In the genomic region with DNA sequence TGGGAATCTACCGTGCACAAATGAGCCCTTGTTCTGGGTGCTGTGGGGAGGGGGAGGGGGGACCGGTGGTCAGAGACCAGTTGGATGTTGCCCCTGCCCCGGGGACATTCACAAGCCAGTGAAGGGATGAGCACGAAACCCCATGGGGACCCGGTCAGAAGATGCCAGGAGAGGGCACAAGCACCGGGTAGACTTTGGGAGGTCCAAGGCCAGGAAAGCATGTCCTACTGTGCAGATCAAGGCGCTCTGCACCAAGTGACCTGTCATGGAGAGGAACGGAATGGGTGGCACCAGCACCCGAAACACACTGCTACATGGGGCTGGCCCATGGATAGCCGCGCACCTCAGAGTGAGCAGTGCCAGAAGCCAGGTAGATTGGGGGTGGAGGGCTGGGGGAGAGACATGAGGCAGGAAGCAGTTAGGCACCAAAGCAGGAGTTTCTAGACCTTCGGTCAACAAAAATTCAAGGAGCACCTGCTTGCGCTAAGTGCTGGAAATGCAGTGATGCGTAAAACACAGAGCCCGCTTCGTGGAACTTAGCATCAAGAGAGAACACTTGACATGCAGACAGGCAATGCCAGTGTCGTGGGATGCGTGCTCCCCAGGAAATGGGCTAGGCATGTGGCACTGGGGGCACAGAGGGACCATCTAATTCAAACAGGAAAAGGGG, we compare ENCODE assay signal across 20 cellular contexts.
"Had no signal": no experiment of that assay in that cellular context is flagged by ENCODE, and none has a peak within 500 bp of the region (broad histone marks: within the 10 kb centered on the region; RNA-seq: fewer than 3 reads in every experiment).

No MANE protein-coding gene starts in this region.

- H3K4me3 Mint-ChIP-seq: activated CD4-positive, alpha-beta memory T cell treated with anti-CD3 and anti-CD28 coated beads, Interleukin-2, amount 10 ng/mL, durations not matched to agents 7 days and 5 days; activated naive CD4-positive, alpha-beta T cell treated with anti-CD3 and anti-CD28 coated beads, Interleukin-2, amount 10 ng/mL, durations not matched to agents 7 days and 5 days; immature natural killer cell; memory B cell had no signal

- DNase-seq: activated CD4-positive, alpha-beta memory T cell treated with anti-CD3 and anti-CD28 coated beads, Interleukin-2, amount 10 ng/mL, durations not matched to agents 7 days and 5 days; activated CD4-positive, alpha-beta T cell treated with anti-CD3 and anti-CD28 coated beads for 48 hours; activated CD4-positive, CD25-positive, alpha-beta regulatory T cell; activated effector memory CD4-positive, alpha-beta T cell treated with Interleukin-2 at 50 U/mL for 16 hours; activated naive CD4-positive, alpha-beta T cell treated with anti-CD3 and anti-CD28 coated beads, Interleukin-2, amount 10 ng/mL, durations not matched to agents 7 days and 5 days; activated T-cell treated with anti-CD3 and anti-CD28 coated beads, Interleukin-2, amount 50 U/mL, for 48 hours; cortex of kidney; effector CD8-positive, alpha-beta T cell; immature natural killer cell; mucosa of descending colon; naive B cell; sigmoid colon; spleen; stimulated activated CD8-positive, alpha-beta memory T cell treated with anti-CD3 and anti-CD28 coated beads, Interleukin-4, amount 100 ng/mL, for 48 hours; stimulated activated naive CD4-positive, alpha-beta T cell; T-helper 1 cell; T-helper 9 cell had no signal

- H3K27me3 ChIP-seq: esophagus muscularis mucosa, gastroesophageal sphincter, sigmoid colon had no signal

- H3K9me3 Mint-ChIP-seq: activated CD4-positive, alpha-beta memory T cell treated with anti-CD3 and anti-CD28 coated beads, Interleukin-2, amount 10 ng/mL, durations not matched to agents 7 days and 5 days; activated naive CD4-positive, alpha-beta T cell treated with anti-CD3 and anti-CD28 coated beads, Interleukin-2, amount 10 ng/mL, durations not matched to agents 7 days and 5 days; memory B cell; naive B cell had no signal

- H3K9me3 ChIP-seq: esophagus muscularis mucosa, gastroesophageal sphincter, mucosa of descending colon, sigmoid colon, spleen had no signal

- H3K27me3 Mint-ChIP-seq: activated CD4-positive, alpha-beta memory T cell treated with anti-CD3 and anti-CD28 coated beads, Interleukin-2, amount 10 ng/mL, durations not matched to agents 7 days and 5 days had no signal

- H3K4me3 ChIP-seq: esophagus muscularis mucosa, gastroesophageal sphincter, mucosa of descending colon, sigmoid colon, spleen had no signal

- H3K36me3 Mint-ChIP-seq: activated naive CD4-positive, alpha-beta T cell treated with anti-CD3 and anti-CD28 coated beads, Interleukin-2, amount 10 ng/mL, durations not matched to agents 7 days and 5 days; memory B cell had no signal

- ATAC-seq: gastroesophageal sphincter, mucosa of descending colon had no signal

- H3K27ac Mint-ChIP-seq: activated CD4-positive, alpha-beta memory T cell treated with anti-CD3 and anti-CD28 coated beads, Interleukin-2, amount 10 ng/mL, durations not matched to agents 7 days and 5 days; activated naive CD4-positive, alpha-beta T cell treated with anti-CD3 and anti-CD28 coated beads, Interleukin-2, amount 10 ng/mL, durations not matched to agents 7 days and 5 days; memory B cell had no signal

- H3K27ac ChIP-seq: esophagus muscularis mucosa, gastroesophageal sphincter, sigmoid colon, spleen had no signal

- H3K36me3 ChIP-seq: esophagus muscularis mucosa, gastroesophageal sphincter, sigmoid colon, spleen had no signal
